In genomic region chr20:7841291-7841966, GRCh38 we compare ENCODE assay signal across 12 cellular contexts.
A peak's percentile ranks its signal among the peaks of the same experiment; 100 is the strongest.
DNase-seq lines count a peak whose midpoint lies in the region; ATAC-seq and TF ChIP-seq lines count a peak whose summit lies in the region.
"Had no signal": no experiment of that assay in that cellular context is flagged by ENCODE, and none has a peak within 500 bp of the region (broad histone marks: within the 10 kb centered on the region; RNA-seq: fewer than 3 reads in every experiment).

No MANE protein-coding gene starts in this region.

- H3K9me3 ChIP-seq in GM23248 (ENCODE audit: low read depth) = no peaks in the 10 kb centered on the region
- H3K9me3 ChIP-seq: Caco-2 had no signal

- WGBS in GM23248 (ENCODE audit: low coverage in 1 of 2, low lambda C conversion rate in 2 of 2, missing lambda C conversion rate in 2 of 2), 2 experiments = 6 to 7% methylated on average over 2 of the region's 2 CpGs

- ATAC-seq in SK-N-SH treated with all-trans-retinoic acid at 6 μM for 48 hours (peak; percentile 74), GM19324 (IDR thresholded peaks at IDR 0.05; ENCODE audit: low FRiP score, unreplicated experiment) (no peak)

- in situ Hi-C loops in GM23248 (cut with MboI) = no loop called here

- peaks cover 22% of the 10 kb centered on the region for H3K4me1 ChIP-seq in GM23248 (ENCODE audit: insufficient read depth)
- H3K4me1 ChIP-seq: Caco-2 had no signal

- H2AFZ ChIP-seq in GM23248 = no peak overlapping the region

- H3K9ac ChIP-seq in GM23248 = peak overlapping the region; percentile 38

- TF ChIP-seq CTCF in fibroblast of pulmonary artery (IDR thresholded peaks at IDR 0.05; ENCODE audit: low read length, missing control alignments) (no peak), retinal pigment epithelial cell (conservative IDR thresholded peaks at IDR 0.05; ENCODE audit: low read depth, low read length) (no peak)

- H3K27ac ChIP-seq in GM23248 = peak overlapping the region; percentile 85
- H3K27ac ChIP-seq: WERI-Rb-1 had no signal

- no peaks in the 10 kb centered on the region for H3K36me3 ChIP-seq in GM23248 (ENCODE audit: low read depth)
- H3K36me3 ChIP-seq: WERI-Rb-1 had no signal

- no peaks in the 10 kb centered on the region for H4K20me1 ChIP-seq in GM23248 (ENCODE audit: insufficient read depth)

- H3K9me2 ChIP-seq in GM23248 (ENCODE audit: insufficient read depth) = no peaks in the 10 kb centered on the region

- peaks cover 27% of the 10 kb centered on the region for H3F3A ChIP-seq in GM23248 (ENCODE audit: insufficient read depth)

- DNase-seq in GM23248 (peak; percentile 92), fibroblast of pulmonary artery (ENCODE audit: low read depth) (peak; percentile 66), retinal pigment epithelial cell (ENCODE audit: low read depth) (peak; percentile 77), NCI-H187 treated with DMSO at 0.1 percent for 48 hours (lab: John Stamatoyannopoulos, UW) (no peak), NCI-H774 (lab: John Stamatoyannopoulos, UW) (no peak), NCI-H1417 (lab: John Stamatoyannopoulos, UW) (no peak)
- DNase-seq: activated T-cell treated with anti-CD3 and anti-CD28 coated beads for 4 hours, Caco-2, RPMI8226 had no signal

- H3K79me2 ChIP-seq in GM23248 (ENCODE audit: insufficient read depth) = no peaks in the 10 kb centered on the region

- H3K4me2 ChIP-seq in GM23248 (ENCODE audit: unreplicated experiment) = peak overlapping the region; percentile 56

- peak overlapping the region; percentile 21; the same call in 1 of the 2 replicates for H3K4me3 ChIP-seq in GM23248
- H3K4me3 ChIP-seq in fibroblast of pulmonary artery (replicated peaks; ENCODE audit: low read depth, low read length) = no peak overlapping the region
- no peak overlapping the region for H3K4me3 ChIP-seq in retinal pigment epithelial cell (ENCODE audit: low read length)

- no peaks in the 10 kb centered on the region for H3K27me3 ChIP-seq in GM23248 (replicated peaks; ENCODE audit: insufficient read depth)

TF ChIP-seq in SK-N-SH treated with all-trans-retinoic acid at 6 μM for 48 hours, 23 proteins besides CTCF, POLR2A, EP300 and RAD21:
- no peak for TF ChIP-seq ZFP3 (CRISPR knock-in tag; IDR thresholded peaks at IDR 0.05)
- TF ChIP-seq ZFP30 (CRISPR knock-in tag; IDR thresholded peaks at IDR 0.05) = no peak
- TF ChIP-seq ZNF565 (CRISPR knock-in tag; conservative IDR thresholded peaks at IDR 0.05; ENCODE audit: low read depth) = no peak
- TF ChIP-seq OSR1 (CRISPR knock-in tag; IDR thresholded peaks at IDR 0.05) = no peak
- no peak for TF ChIP-seq ESRRG (CRISPR knock-in tag; IDR thresholded peaks at IDR 0.05)
- TF ChIP-seq POU6F1 (CRISPR knock-in tag; IDR thresholded peaks at IDR 0.05; ENCODE audit: borderline replicate concordance, low read depth) = no peak
- TF ChIP-seq ARNTL (CRISPR knock-in tag; IDR thresholded peaks at IDR 0.05; ENCODE audit: borderline replicate concordance, low read depth) = no peak
- no peak for TF ChIP-seq PATZ1 (CRISPR knock-in tag; IDR thresholded peaks at IDR 0.05; ENCODE audit: borderline replicate concordance)
- no peak for TF ChIP-seq RARB (CRISPR knock-in tag; IDR thresholded peaks at IDR 0.05)
- no peak for TF ChIP-seq TSHZ2 (CRISPR knock-in tag; IDR thresholded peaks at IDR 0.05)

Comparison
In these comparisons a context has a peak if more than half of its experiments do, and no peak if none do; other contexts are left out.
1. DNase-seq: peak in GM23248 (single experiment), fibroblast of pulmonary artery (single experiment) and retinal pigment epithelial cell (single experiment); none in NCI-H187 treated with DMSO at 0.1 percent for 48 hours (single experiment), NCI-H774 (single experiment) and NCI-H1417 (0 of 3).